10 cellular contexts compared by ENCODE assay signal in genomic region chr1:36463404-36463772, GRCh38. TPM values are rescaled to one million over a fixed set of nuclear protein-coding genes. Genes with fewer than 3 reads are reported as not detected.
DNase-seq lines count a peak whose midpoint lies in the region; ATAC-seq and TF ChIP-seq lines count a peak whose summit lies in the region.
"Had no signal": no experiment of that assay in that cellular context is flagged by ENCODE, and none has a peak within 500 bp of the region (broad histone marks: within the 10 kb centered on the region; RNA-seq: fewer than 3 reads in every experiment).

No MANE protein-coding gene starts in this region.

- ATAC-seq in psoas muscle = peak in 1 of 4 donors; percentile 3
- ATAC-seq in HG03565 (IDR thresholded peaks at IDR 0.05; ENCODE audit: unreplicated experiment) = no peak

- intact Hi-C loops in psoas muscle (cut with DNase I) = no loop called here

- H3K4me3 ChIP-seq in GM12875 (ENCODE audit: low read depth, low read length) = peak overlapping the region; percentile 67
- H3K4me3 ChIP-seq in SJCRH30 = peak overlapping the region; percentile 87
- peak overlapping the region; percentile 90 for H3K4me3 ChIP-seq in fibroblast of villous mesenchyme (ENCODE audit: low read depth, low read length)
- peak overlapping the region; percentile 95 for H3K4me3 ChIP-seq in psoas muscle

- WGBS in psoas muscle, 3 donors = 14 to 17% (median 17%) methylated on average over 5 of the region's 5 CpGs

- H3K36me3 ChIP-seq in SJCRH30 (peaks cover 12% of the 10 kb centered on the region; the same call in 1 of the 2 replicates), psoas muscle (ENCODE audit: insufficient read depth in 1 of 2, low read depth in 1 of 2) (peaks cover 11 to 41% of the 10 kb centered on the region in 2 donors)

- peak overlapping the region; percentile 78; the same call in 1 of the 2 replicates for H3K27ac ChIP-seq in SJCRH30
- peak overlapping the region; percentile 96 for H3K27ac ChIP-seq in psoas muscle

- H3K9me3 ChIP-seq in SJCRH30 (replicated peaks) (no peaks in the 10 kb centered on the region), psoas muscle (no peaks in the 10 kb centered on the region)

- DNase-seq in SJCRH30 (no peak), fibroblast of villous mesenchyme (ENCODE audit: low read depth) (no peak), psoas muscle (no peak), ureter (ENCODE audit: low spot score) (no peak), UCSD-AML1 (lab: John Stamatoyannopoulos, UW; ENCODE audit: unreplicated experiment) (no peak), NCI-H2081 treated with DMSO at 0.1 percent for 48 hours (lab: John Stamatoyannopoulos, UW) (no peak)
- DNase-seq: hippocampal formation had no signal

- peaks cover 3% of the 10 kb centered on the region; the same call in 1 of the 2 replicates for H3K4me1 ChIP-seq in SJCRH30
- H3K4me1 ChIP-seq in psoas muscle = peaks cover 9% of the 10 kb centered on the region

- no peaks in the 10 kb centered on the region for H3K27me3 ChIP-seq in SJCRH30
- no peaks in the 10 kb centered on the region for H3K27me3 ChIP-seq in psoas muscle (ENCODE audit: insufficient read depth in 3 of 3, low read length in 2 of 3)

- TF ChIP-seq CTCF in GM12875 (IDR thresholded peaks at IDR 0.05; ENCODE audit: borderline replicate concordance, insufficient read depth, low read depth, low read length) (no peak), fibroblast of villous mesenchyme (IDR thresholded peaks at IDR 0.05; ENCODE audit: insufficient read depth, low read depth, low read length) (no peak), psoas muscle (IDR thresholded peaks at IDR 0.05) (no peak)

RNA-seq across cellular contexts. Expression of gene MRPS15, which starts 0.8 kb away (rescaled TPM):
- total RNA-seq in SJCRH30 (2014; rRNA removed; shearing (Covaris generic)) = 130 and 140 TPM in 2 replicates
- 63.5 and 83.8 TPM in 2 replicates for total RNA-seq in fibroblast of villous mesenchyme
- total RNA-seq in psoas muscle = 100 to 1,000 TPM; 127 to 141 (median 131) TPM
- 100 to 1,000 TPM; 233 to 279 (median 247) TPM for polyA plus RNA-seq in psoas muscle
- 59.9 TPM for total RNA-seq in ureter

RNA-seq across cellular contexts. Expression of gene OSCP1, which starts 13.1 kb away (rescaled TPM):
- 0.71 and 2.6 TPM in 2 replicates for total RNA-seq in SJCRH30 (2014; rRNA removed; shearing (Covaris generic))
- total RNA-seq in fibroblast of villous mesenchyme (6.0 and 8.1 TPM in 2 replicates), psoas muscle (1 to 10 TPM; 3.1 to 4.6 (median 4.3) TPM), ureter (13.4 TPM)
- 1 to 10 TPM; 2.5 to 5.5 (median 4.2) TPM for polyA plus RNA-seq in psoas muscle

RNA-seq across cellular contexts. Expression of gene CSF3R, which starts 19.3 kb away (rescaled TPM):
- total RNA-seq in SJCRH30 (2014; rRNA removed; shearing (Covaris generic)) = not detected in 2 replicates
- total RNA-seq in fibroblast of villous mesenchyme (0.32 TPM in 1 of 2 replicates, not detected in the other), psoas muscle (1 to 10 TPM; 1.9 to 6.5 (median 4.1) TPM), ureter (13.7 TPM)
- polyA plus RNA-seq in psoas muscle = 1 to 10 TPM in 1 of 3 donors, under 1 TPM in 2; 0.52 to 1.6 (median 0.73) TPM
- total RNA-seq: LHCN-M2 had no signal
